ENCODE assay signal across 1 cellular context in the genomic region with DNA sequence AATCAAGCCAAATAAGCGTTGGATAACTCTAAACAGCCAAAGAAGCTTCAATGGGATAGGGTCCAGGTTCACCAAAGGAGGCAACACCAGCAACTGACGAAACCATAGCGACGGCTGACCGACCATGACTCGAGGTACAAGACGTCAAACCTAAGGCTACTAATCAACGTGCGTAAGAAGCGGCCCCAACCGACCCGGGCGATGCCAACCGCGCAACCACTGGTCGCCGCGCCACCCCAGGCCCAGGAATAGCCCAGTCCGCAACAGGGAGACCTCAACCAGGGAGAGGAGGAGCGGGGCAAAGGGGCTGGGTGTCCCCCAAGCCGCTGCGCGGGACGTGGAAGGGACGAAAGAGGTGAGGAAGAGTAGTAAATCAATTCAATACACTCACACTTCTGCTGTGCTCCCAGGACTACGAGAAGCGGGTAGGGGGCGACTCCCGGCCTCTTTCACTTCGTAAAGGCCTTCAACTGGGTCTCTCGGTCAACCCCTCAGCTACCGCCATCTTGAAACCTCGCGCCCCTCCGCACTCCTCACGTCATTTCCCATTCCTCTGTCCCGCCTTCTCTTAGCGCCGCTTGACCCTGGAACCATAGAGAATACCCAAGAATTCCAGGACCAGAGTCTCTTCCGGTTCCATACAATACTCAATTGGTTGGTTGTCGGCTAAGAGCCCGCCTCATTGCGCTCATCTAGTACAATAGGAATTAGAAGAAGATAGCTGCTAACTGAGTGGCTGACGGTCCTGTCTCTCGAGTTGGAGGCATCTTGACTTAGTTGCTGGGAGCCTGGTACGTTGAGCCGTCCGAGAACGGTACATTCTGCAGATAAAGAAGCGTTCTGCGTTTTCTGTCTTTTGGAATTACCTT.
TF ChIP-seq lines count a peak whose summit lies in the region.

A gene with protein sequence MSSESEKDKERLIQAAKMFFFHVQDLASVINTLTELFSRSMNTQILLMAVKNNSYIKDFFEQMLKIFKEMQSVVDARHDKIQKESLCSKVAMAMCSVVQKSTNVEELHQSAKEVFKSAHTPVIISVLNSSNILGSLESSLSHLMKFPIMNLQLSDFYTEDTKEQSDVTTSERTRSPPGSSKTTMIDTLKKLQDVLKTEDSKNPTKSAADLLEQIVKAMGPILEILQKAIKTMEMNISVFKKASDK (plus strand): TSS at position 710 of the 869 bp plus-strand sequence. CDS start 19,266 bp downstream, outside the sequence.
A gene (minus strand): TSS at position 518 of the 869 bp plus-strand sequence. CDS start 2,095 bp downstream, outside the sequence.

TF ChIP-seq in HepG2, 621 proteins besides CTCF, POLR2A, EP300 and RAD21 (continued from another document and continues in another):
- TF ChIP-seq, protein P1, sequence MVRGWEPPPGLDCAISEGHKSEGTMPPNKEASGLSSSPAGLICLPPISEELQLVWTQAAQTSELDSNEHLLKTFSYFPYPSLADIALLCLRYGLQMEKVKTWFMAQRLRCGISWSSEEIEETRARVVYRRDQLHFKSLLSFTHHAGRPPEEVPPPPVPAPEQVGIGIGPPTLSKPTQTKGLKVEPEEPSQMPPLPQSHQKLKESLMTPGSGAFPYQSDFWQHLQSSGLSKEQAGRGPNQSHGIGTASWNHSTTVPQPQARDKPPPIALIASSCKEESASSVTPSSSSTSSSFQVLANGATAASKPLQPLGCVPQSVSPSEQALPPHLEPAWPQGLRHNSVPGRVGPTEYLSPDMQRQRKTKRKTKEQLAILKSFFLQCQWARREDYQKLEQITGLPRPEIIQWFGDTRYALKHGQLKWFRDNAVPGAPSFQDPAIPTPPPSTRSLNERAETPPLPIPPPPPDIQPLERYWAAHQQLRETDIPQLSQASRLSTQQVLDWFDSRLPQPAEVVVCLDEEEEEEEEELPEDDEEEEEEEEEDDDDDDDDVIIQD (CRISPR knock-in tag; IDR thresholded peaks at IDR 0.05; ENCODE audit: low read depth), result peak; percentile 72; the same call in 1 of the 2 replicates
- TF ChIP-seq, protein P2, sequence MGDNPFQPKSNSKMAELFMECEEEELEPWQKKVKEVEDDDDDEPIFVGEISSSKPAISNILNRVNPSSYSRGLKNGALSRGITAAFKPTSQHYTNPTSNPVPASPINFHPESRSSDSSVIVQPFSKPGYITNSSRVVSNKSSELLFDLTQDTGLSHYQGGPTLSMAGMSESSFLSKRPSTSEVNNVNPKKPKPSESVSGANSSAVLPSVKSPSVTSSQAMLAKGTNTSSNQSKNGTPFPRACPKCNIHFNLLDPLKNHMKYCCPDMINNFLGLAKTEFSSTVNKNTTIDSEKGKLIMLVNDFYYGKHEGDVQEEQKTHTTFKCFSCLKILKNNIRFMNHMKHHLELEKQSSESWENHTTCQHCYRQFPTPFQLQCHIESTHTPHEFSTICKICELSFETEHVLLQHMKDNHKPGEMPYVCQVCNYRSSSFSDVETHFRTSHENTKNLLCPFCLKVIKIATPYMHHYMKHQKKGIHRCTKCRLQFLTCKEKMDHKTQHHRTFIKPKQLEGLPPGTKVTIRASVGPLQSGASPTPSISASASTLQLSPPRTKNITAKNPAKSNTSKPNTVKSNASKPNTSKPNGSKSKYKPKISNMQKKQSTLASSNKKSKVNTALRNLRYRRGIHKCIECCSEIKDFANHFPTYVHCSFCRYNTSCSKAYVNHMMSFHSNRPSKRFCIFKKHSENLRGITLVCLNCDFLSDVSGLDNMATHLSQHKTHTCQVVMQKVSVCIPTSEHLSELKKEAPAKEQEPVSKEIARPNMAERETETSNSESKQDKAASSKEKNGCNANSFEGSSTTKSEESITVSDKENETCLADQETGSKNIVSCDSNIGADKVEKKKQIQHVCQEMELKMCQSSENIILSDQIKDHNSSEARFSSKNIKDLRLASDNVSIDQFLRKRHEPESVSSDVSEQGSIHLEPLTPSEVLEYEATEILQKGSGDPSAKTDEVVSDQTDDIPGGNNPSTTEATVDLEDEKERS (CRISPR knock-in tag; IDR thresholded peaks at IDR 0.05), result no peak
- TF ChIP-seq SRSF4 (IDR thresholded peaks at IDR 0.05; ENCODE audit: low read depth, low read length, poor library complexity, severe bottlenecking), result no peak
- no peak for TF ChIP-seq SCMH1 (CRISPR knock-in tag; IDR thresholded peaks at IDR 0.05; ENCODE audit: borderline replicate concordance)
- TF ChIP-seq KAT7 (CRISPR knock-in tag; IDR thresholded peaks at IDR 0.05; ENCODE audit: borderline replicate concordance), result peak; percentile 91
- TF ChIP-seq, protein P3, sequence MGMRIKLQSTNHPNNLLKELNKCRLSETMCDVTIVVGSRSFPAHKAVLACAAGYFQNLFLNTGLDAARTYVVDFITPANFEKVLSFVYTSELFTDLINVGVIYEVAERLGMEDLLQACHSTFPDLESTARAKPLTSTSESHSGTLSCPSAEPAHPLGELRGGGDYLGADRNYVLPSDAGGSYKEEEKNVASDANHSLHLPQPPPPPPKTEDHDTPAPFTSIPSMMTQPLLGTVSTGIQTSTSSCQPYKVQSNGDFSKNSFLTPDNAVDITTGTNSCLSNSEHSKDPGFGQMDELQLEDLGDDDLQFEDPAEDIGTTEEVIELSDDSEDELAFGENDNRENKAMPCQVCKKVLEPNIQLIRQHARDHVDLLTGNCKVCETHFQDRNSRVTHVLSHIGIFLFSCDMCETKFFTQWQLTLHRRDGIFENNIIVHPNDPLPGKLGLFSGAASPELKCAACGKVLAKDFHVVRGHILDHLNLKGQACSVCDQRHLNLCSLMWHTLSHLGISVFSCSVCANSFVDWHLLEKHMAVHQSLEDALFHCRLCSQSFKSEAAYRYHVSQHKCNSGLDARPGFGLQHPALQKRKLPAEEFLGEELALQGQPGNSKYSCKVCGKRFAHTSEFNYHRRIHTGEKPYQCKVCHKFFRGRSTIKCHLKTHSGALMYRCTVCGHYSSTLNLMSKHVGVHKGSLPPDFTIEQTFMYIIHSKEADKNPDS (CRISPR knock-in tag; IDR thresholded peaks at IDR 0.05), result no peak
- TF ChIP-seq ZNF17 (CRISPR knock-in tag; IDR thresholded peaks at IDR 0.05), result no peak
- TF ChIP-seq, protein P4, sequence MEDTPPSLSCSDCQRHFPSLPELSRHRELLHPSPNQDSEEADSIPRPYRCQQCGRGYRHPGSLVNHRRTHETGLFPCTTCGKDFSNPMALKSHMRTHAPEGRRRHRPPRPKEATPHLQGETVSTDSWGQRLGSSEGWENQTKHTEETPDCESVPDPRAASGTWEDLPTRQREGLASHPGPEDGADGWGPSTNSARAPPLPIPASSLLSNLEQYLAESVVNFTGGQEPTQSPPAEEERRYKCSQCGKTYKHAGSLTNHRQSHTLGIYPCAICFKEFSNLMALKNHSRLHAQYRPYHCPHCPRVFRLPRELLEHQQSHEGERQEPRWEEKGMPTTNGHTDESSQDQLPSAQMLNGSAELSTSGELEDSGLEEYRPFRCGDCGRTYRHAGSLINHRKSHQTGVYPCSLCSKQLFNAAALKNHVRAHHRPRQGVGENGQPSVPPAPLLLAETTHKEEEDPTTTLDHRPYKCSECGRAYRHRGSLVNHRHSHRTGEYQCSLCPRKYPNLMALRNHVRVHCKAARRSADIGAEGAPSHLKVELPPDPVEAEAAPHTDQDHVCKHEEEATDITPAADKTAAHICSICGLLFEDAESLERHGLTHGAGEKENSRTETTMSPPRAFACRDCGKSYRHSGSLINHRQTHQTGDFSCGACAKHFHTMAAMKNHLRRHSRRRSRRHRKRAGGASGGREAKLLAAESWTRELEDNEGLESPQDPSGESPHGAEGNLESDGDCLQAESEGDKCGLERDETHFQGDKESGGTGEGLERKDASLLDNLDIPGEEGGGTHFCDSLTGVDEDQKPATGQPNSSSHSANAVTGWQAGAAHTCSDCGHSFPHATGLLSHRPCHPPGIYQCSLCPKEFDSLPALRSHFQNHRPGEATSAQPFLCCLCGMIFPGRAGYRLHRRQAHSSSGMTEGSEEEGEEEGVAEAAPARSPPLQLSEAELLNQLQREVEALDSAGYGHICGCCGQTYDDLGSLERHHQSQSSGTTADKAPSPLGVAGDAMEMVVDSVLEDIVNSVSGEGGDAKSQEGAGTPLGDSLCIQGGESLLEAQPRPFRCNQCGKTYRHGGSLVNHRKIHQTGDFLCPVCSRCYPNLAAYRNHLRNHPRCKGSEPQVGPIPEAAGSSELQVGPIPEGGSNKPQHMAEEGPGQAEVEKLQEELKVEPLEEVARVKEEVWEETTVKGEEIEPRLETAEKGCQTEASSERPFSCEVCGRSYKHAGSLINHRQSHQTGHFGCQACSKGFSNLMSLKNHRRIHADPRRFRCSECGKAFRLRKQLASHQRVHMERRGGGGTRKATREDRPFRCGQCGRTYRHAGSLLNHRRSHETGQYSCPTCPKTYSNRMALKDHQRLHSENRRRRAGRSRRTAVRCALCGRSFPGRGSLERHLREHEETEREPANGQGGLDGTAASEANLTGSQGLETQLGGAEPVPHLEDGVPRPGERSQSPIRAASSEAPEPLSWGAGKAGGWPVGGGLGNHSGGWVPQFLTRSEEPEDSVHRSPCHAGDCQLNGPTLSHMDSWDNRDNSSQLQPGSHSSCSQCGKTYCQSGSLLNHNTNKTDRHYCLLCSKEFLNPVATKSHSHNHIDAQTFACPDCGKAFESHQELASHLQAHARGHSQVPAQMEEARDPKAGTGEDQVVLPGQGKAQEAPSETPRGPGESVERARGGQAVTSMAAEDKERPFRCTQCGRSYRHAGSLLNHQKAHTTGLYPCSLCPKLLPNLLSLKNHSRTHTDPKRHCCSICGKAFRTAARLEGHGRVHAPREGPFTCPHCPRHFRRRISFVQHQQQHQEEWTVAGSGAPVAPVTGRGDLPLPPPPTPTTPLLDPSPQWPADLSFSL (CRISPR knock-in tag; IDR thresholded peaks at IDR 0.05), result no peak
- no peak for TF ChIP-seq RBAK (CRISPR knock-in tag; IDR thresholded peaks at IDR 0.05)
- peak; percentile 95 for TF ChIP-seq HOXA3 (CRISPR knock-in tag; IDR thresholded peaks at IDR 0.05)
- 0 out of 2 replicates have a peak, but pooled peaks have one; percentile 33 for TF ChIP-seq GATAD2A (CRISPR knock-in tag; IDR thresholded peaks at IDR 0.05)
- TF ChIP-seq, protein P5, sequence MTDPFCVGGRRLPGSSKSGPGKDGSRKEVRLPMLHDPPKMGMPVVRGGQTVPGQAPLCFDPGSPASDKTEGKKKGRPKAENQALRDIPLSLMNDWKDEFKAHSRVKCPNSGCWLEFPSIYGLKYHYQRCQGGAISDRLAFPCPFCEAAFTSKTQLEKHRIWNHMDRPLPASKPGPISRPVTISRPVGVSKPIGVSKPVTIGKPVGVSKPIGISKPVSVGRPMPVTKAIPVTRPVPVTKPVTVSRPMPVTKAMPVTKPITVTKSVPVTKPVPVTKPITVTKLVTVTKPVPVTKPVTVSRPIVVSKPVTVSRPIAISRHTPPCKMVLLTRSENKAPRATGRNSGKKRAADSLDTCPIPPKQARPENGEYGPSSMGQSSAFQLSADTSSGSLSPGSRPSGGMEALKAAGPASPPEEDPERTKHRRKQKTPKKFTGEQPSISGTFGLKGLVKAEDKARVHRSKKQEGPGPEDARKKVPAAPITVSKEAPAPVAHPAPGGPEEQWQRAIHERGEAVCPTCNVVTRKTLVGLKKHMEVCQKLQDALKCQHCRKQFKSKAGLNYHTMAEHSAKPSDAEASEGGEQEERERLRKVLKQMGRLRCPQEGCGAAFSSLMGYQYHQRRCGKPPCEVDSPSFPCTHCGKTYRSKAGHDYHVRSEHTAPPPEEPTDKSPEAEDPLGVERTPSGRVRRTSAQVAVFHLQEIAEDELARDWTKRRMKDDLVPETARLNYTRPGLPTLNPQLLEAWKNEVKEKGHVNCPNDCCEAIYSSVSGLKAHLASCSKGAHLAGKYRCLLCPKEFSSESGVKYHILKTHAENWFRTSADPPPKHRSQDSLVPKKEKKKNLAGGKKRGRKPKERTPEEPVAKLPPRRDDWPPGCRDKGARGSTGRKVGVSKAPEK (CRISPR knock-in tag; IDR thresholded peaks at IDR 0.05; ENCODE audit: borderline replicate concordance), result no peak
- peak; percentile 66 for TF ChIP-seq YEATS4 (CRISPR knock-in tag; IDR thresholded peaks at IDR 0.05; ENCODE audit: borderline replicate concordance)
- TF ChIP-seq ZBTB8A (CRISPR knock-in tag; IDR thresholded peaks at IDR 0.05; ENCODE audit: borderline replicate concordance, low read depth), result no peak
- TF ChIP-seq, protein P6, sequence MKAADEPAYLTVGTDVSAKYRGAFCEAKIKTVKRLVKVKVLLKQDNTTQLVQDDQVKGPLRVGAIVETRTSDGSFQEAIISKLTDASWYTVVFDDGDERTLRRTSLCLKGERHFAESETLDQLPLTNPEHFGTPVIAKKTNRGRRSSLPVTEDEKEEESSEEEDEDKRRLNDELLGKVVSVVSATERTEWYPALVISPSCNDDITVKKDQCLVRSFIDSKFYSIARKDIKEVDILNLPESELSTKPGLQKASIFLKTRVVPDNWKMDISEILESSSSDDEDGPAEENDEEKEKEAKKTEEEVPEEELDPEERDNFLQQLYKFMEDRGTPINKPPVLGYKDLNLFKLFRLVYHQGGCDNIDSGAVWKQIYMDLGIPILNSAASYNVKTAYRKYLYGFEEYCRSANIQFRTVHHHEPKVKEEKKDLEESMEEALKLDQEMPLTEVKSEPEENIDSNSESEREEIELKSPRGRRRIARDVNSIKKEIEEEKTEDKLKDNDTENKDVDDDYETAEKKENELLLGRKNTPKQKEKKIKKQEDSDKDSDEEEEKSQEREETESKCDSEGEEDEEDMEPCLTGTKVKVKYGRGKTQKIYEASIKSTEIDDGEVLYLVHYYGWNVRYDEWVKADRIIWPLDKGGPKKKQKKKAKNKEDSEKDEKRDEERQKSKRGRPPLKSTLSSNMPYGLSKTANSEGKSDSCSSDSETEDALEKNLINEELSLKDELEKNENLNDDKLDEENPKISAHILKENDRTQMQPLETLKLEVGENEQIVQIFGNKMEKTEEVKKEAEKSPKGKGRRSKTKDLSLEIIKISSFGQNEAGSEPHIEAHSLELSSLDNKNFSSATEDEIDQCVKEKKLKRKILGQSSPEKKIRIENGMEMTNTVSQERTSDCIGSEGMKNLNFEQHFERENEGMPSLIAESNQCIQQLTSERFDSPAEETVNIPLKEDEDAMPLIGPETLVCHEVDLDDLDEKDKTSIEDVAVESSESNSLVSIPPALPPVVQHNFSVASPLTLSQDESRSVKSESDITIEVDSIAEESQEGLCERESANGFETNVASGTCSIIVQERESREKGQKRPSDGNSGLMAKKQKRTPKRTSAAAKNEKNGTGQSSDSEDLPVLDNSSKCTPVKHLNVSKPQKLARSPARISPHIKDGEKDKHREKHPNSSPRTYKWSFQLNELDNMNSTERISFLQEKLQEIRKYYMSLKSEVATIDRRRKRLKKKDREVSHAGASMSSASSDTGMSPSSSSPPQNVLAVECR (CRISPR knock-in tag; IDR thresholded peaks at IDR 0.05; ENCODE audit: borderline replicate concordance), result peak; percentile 94; the same call in 1 of the 2 replicates
- TF ChIP-seq, protein P7, sequence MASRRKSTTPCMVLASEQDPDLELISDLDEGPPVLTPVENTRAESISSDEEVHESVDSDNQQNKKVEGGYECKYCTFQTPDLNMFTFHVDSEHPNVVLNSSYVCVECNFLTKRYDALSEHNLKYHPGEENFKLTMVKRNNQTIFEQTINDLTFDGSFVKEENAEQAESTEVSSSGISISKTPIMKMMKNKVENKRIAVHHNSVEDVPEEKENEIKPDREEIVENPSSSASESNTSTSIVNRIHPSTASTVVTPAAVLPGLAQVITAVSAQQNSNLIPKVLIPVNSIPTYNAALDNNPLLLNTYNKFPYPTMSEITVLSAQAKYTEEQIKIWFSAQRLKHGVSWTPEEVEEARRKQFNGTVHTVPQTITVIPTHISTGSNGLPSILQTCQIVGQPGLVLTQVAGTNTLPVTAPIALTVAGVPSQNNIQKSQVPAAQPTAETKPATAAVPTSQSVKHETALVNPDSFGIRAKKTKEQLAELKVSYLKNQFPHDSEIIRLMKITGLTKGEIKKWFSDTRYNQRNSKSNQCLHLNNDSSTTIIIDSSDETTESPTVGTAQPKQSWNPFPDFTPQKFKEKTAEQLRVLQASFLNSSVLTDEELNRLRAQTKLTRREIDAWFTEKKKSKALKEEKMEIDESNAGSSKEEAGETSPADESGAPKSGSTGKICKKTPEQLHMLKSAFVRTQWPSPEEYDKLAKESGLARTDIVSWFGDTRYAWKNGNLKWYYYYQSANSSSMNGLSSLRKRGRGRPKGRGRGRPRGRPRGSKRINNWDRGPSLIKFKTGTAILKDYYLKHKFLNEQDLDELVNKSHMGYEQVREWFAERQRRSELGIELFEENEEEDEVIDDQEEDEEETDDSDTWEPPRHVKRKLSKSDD (CRISPR knock-in tag; IDR thresholded peaks at IDR 0.05; ENCODE audit: low read depth), result peak; percentile 24; the same call in 1 of the 2 replicates
- no peak for TF ChIP-seq RNF2 (conservative IDR thresholded peaks at IDR 0.05; ENCODE audit: low read depth)
- TF ChIP-seq ZNF335 (CRISPR knock-in tag; IDR thresholded peaks at IDR 0.05), result no peak
- peak; percentile 91 for TF ChIP-seq KMT2A (CRISPR knock-in tag; IDR thresholded peaks at IDR 0.05)
